Comparison of ENCODE assay signal across 8 cellular contexts in the genomic region with DNA sequence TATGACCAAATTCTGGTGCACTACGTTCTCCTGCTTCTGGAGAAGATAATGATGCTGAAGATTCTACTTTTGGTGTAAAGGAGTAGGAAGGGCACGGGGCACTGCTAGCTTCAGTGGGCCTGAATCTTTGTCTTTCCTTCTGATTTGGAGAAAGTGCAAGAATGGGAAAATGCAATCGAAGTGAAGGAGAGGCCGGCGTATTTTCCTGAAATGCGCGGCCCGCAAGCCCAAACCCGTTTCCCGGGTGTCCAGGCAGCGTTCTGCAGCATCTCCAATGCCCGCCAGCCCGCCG. TPM values are rescaled to one million over a fixed set of nuclear protein-coding genes. Genes with fewer than 3 reads are reported as not detected.
DNase-seq lines count a peak whose midpoint lies in the region; TF ChIP-seq lines count a peak whose summit lies in the region.

No MANE protein-coding gene starts in this region.

- peaks cover 0 to 5% (median 0%) of the 10 kb centered on the region in 3 donors for H3K36me3 ChIP-seq in Peyer's patch
- H3K36me3 ChIP-seq in esophagus muscularis mucosa: peaks cover 0 to 7% (median 0%) of the 10 kb centered on the region in 4 donors

- H3K9me3 Mint-ChIP-seq in progenitor cell of endocrine pancreas (ENCODE audit: low read depth): no peaks in the 10 kb centered on the region

- under 1% methylated on average over 14 of the region's 14 CpGs for WGBS in esophagus muscularis mucosa

- H3K27ac ChIP-seq in Peyer's patch: peak overlapping the region; percentile 89 to 98 (median 94)
- peak overlapping the region; percentile 96 to 98 (median 97) for H3K27ac ChIP-seq in esophagus muscularis mucosa (replicated peaks in 1 of 4)

- no peaks in the 10 kb centered on the region for H3K27me3 Mint-ChIP-seq in progenitor cell of endocrine pancreas

- no peak for TF ChIP-seq EP300 in esophagus muscularis mucosa (IDR thresholded peaks at IDR 0.05)

- TF ChIP-seq POLR2A in Peyer's patch (IDR thresholded peaks at IDR 0.05) (no peak), esophagus muscularis mucosa (IDR thresholded peaks at IDR 0.05; ENCODE audit: low read depth) (no peak), erythroblast (IDR thresholded peaks at IDR 0.05; ENCODE audit: low read length) (no peak)

- H3K4me3 ChIP-seq in GM12865 (ENCODE audit: low read depth, low read length) (peak overlapping the region; percentile 53), Peyer's patch (peak overlapping the region; percentile 90 to 99 (median 97)), esophagus muscularis mucosa (peak overlapping the region; percentile 83 to 96 (median 88))

- peaks cover 6% of the 10 kb centered on the region for H3K4me1 Mint-ChIP-seq in progenitor cell of endocrine pancreas (ENCODE audit: low read depth)

- DNase-seq in GM12865 (ENCODE audit: low read depth): no peak
- no peak for DNase-seq in Peyer's patch
- DNase-seq in esophagus muscularis mucosa (ENCODE audit: extremely low spot score): no peak
- no peak for DNase-seq in progenitor cell of endocrine pancreas (ENCODE audit: low spot score, unreplicated experiment)
- DNase-seq in stimulated activated CD4-positive, alpha-beta T cell treated with anti-CD3 and anti-CD28 coated beads, Interleukin-1b, Interleukin-23, amount 100 ng/mL, for 48 hours: no peak
- DNase-seq in ACHN: no peak
- no peak for DNase-seq in NCI-H524 (lab: John Stamatoyannopoulos, UW)
- DNase-seq in erythroblast (lab: John Stamatoyannopoulos, UW): no peak

- peak overlapping the region; percentile 66 for H3K4me3 Mint-ChIP-seq in progenitor cell of endocrine pancreas (ENCODE audit: low read depth)

- in situ Hi-C loops in ACHN (cut with HindIII; ENCODE audit: low pct_ligation_motif_present, low pct_unique_long_range_greater_than_20kb, low sequenced_read_pairs): no loop called here

- no peak overlapping the region for H3K27ac Mint-ChIP-seq in progenitor cell of endocrine pancreas

- H3K9me3 ChIP-seq in Peyer's patch: no peaks in the 10 kb centered on the region
- H3K9me3 ChIP-seq in esophagus muscularis mucosa: no peaks in the 10 kb centered on the region

- peaks cover 0 to 28% (median 3%) of the 10 kb centered on the region in 4 donors for H3K4me1 ChIP-seq in Peyer's patch
- peaks cover 35 to 52% (median 48%) of the 10 kb centered on the region in 4 donors for H3K4me1 ChIP-seq in esophagus muscularis mucosa

- H3K36me3 Mint-ChIP-seq in progenitor cell of endocrine pancreas (ENCODE audit: insufficient read depth): no peaks in the 10 kb centered on the region

- H3K27me3 ChIP-seq in Peyer's patch: no peaks in the 10 kb centered on the region
- H3K27me3 ChIP-seq in esophagus muscularis mucosa: peaks cover 0 to 4% (median 0%) of the 10 kb centered on the region in 4 donors

- intact Hi-C loops in esophagus muscularis mucosa (cut with DNase I): no loop called here

- TF ChIP-seq CTCF in GM12865 (IDR thresholded peaks at IDR 0.05; ENCODE audit: insufficient read depth, low read depth, low read length, missing control alignments) (no peak), Peyer's patch (IDR thresholded peaks at IDR 0.05) (no peak), esophagus muscularis mucosa (IDR thresholded peaks at IDR 0.05) (no peak), progenitor cell of endocrine pancreas (IDR thresholded peaks at IDR 0.05; ENCODE audit: unreplicated experiment) (no peak)

RNA-seq across cellular contexts. Expression of a gene that starts 0.4 kb away (rescaled TPM):
- total RNA-seq in Peyer's patch (100 to 1,000 TPM in 1 of 4 donors, 10 to 100 TPM in 3; 15.1 to 323 (median 36.1) TPM), esophagus muscularis mucosa (10 to 100 TPM; 46.1 to 94.9 (median 70.1) TPM), progenitor cell of endocrine pancreas (42.5 and 46.0 TPM in 2 replicates)

RNA-seq across cellular contexts. Expression of a gene that starts 6.7 kb away (rescaled TPM):
- total RNA-seq in Peyer's patch: 10 to 100 TPM; 39.1 to 74.3 (median 52.1) TPM
- total RNA-seq in esophagus muscularis mucosa: 10 to 100 TPM; 36.6 to 57.3 (median 52.0) TPM
- 67.5 and 71.9 TPM in 2 replicates for total RNA-seq in progenitor cell of endocrine pancreas
